Comparison of ENCODE assay signal across 9 cellular contexts in the genomic region with DNA sequence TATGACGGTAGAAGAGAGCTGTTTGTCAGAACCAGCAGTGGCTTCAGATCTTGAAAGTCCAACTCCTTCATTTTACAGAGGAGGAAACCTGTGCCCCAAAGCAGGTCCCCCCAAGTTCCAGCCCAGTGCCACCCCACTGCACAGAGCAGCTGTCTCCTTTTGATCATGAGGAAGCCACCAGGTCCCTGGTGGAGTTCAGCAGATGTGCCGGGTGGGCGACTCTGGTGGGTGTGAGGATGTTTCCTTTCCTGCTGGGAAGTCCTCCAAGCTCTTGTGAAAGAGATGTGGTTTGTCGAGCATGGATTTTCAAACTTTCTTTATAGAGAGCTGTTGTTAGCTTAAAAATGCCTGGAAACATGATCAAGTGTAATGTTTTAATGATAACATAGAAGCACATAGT. TPM values are rescaled to one million over a fixed set of nuclear protein-coding genes. Genes with fewer than 3 reads are reported as not detected.
DNase-seq lines count a peak whose midpoint lies in the region; ATAC-seq, FAIRE-seq and TF ChIP-seq lines count a peak whose summit lies in the region.
"Had no signal": no experiment of that assay in that cellular context is flagged by ENCODE, and none has a peak within 500 bp of the region (broad histone marks: within the 10 kb centered on the region; RNA-seq: fewer than 3 reads in every experiment).

No MANE protein-coding gene starts in this region.

- no peaks in the 10 kb centered on the region for H3K27me3 ChIP-seq in sigmoid colon

- no peak for TF ChIP-seq EP300 in sigmoid colon (IDR thresholded peaks at IDR 0.05)

- H3K27ac ChIP-seq in sigmoid colon: peak overlapping the region in 3 of 4 donors; percentile 3 to 38 (median 22)

- FAIRE-seq in frontal cortex (lab: Jason Lieb, UNC): no peak

- H3K36me3 ChIP-seq in sigmoid colon: no peaks in the 10 kb centered on the region

- 49 to 66% methylated on average over 4 of the region's 4 CpGs for WGBS in sigmoid colon, 2 donors

- intact Hi-C loops in sigmoid colon (cut with DNase I): no loop called here

- ATAC-seq in GM19324 (IDR thresholded peaks at IDR 0.05; ENCODE audit: low FRiP score, unreplicated experiment): no peak

- peaks cover 0 to 73% (median 59%) of the 10 kb centered on the region in 4 donors for H3K4me1 ChIP-seq in sigmoid colon

- TF ChIP-seq CTCF in fibroblast of mammary gland (conservative IDR thresholded peaks at IDR 0.05; ENCODE audit: control insufficient read depth, insufficient read depth, low read depth, low read length) (no peak), sigmoid colon (IDR thresholded peaks at IDR 0.05) (no peak)

- TF ChIP-seq POLR2A in sigmoid colon (IDR thresholded peaks at IDR 0.05): no peak

- H3K4me3 ChIP-seq in fibroblast of mammary gland (ENCODE audit: control insufficient read depth, low read depth, low read length): no peak overlapping the region
- H3K4me3 ChIP-seq in sigmoid colon: no peak overlapping the region
- H3K4me3 ChIP-seq: skin epidermis had no signal

- peak; percentile 82 for DNase-seq in EH (ENCODE audit: low read depth)
- DNase-seq in RPMI7951 (ENCODE audit: low read depth): peak; percentile 73
- peak; percentile 83 for DNase-seq in fibroblast of mammary gland (ENCODE audit: low read depth)
- no peak for DNase-seq in sigmoid colon
- DNase-seq in foreskin melanocyte: no peak
- DNase-seq in frontal cortex (ENCODE audit: low spot score in 2 of 2): no peak
- DNase-seq: NCI-H1930 had no signal

- no peaks in the 10 kb centered on the region for H3K9me3 ChIP-seq in sigmoid colon

RNA-seq across cellular contexts. Expression of a gene that starts 52.0 kb away (rescaled TPM):
- 17.7 and 19.7 TPM in 2 replicates for total RNA-seq in RPMI7951 (2014; rRNA removed; shearing (Covaris generic))
- total RNA-seq in sigmoid colon (10 to 100 TPM; 17.8 to 28.2 (median 18.4) TPM), frontal cortex (2.0 TPM)
- 10 to 100 TPM; 12.5 to 23.2 (median 13.8) TPM for polyA plus RNA-seq in sigmoid colon

Comparison
In these comparisons a context has a peak if more than half of its experiments do, and no peak if none do; other contexts are left out.
1. DNase-seq: peak in EH (single experiment), RPMI7951 (single experiment) and fibroblast of mammary gland (single experiment); none in sigmoid colon (single experiment), foreskin melanocyte (single experiment) and frontal cortex (0 of 2).